8 cellular contexts compared by ENCODE assay signal in the genomic region with DNA sequence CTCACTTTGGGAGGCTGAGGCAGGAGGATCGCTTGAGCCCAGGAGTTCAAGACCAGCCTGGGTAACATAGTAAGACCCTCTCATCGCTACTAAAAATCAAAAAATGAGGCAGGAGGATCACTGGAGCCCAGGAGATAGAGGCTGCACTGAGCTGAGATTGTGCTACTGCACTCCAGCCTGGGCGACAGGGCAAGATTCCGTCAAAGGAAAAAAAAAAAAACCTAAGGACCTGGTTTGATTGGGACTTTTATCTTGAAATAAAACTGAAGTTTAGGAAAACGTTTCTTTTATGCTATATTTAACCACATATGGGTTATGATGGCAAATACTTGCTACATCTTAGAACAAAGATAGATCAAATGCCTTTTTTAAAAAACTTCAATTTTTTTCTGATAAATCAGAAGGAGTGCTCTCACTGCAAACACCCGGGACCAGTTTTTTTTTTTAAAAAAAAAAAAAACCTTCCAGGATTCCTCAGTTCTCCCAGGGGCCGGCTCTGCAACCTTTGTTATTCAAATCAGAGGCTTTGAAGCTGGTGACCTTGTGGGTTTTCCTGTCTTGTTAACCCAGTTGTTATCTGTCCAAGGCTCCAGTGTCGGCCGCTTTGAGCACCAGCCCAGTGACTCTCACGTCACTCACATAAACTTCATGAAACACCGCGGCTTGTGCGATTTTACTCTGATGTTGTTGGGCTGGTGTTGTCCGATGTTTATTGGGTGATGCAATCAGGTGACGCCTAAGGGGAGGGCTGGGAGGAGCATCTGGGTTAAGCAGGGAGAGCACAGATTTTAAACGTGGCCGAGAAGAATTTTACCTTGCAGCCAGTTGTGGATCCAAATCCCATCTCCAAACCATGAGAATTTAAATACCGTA. TPM values are rescaled to one million over a fixed set of nuclear protein-coding genes. Genes with fewer than 3 reads are reported as not detected.
DNase-seq lines count a peak whose midpoint lies in the region; ATAC-seq and TF ChIP-seq lines count a peak whose summit lies in the region.

No MANE protein-coding gene starts in this region.

- H3K27ac ChIP-seq in CD4-positive, alpha-beta memory T cell (ENCODE audit: low read depth, low read length), result no peak overlapping the region
- H3K27ac ChIP-seq in RWPE2 (ENCODE audit: poor library complexity, severe bottlenecking) (no peak overlapping the region), lower lobe of right lung (no peak overlapping the region)

- H3K9me3 Mint-ChIP-seq in CD4-positive, alpha-beta memory T cell, result no peaks in the 10 kb centered on the region

- intact Hi-C loops in CD4-positive, alpha-beta memory T cell (cut with micrococcal nuclease), result no loop called here
- intact Hi-C loops in lower lobe of right lung (cut with DNase I), result no loop called here

- POLR2A ChIA-PET in CD4-positive, alpha-beta memory T cell (lab: Charles Lee; ENCODE audit: partially characterized antibody), result no interaction called here

- DNase-seq in CD4-positive, alpha-beta memory T cell, result peak in 3 of 5 donors; percentile 16 to 67 (median 27)
- DNase-seq in HuH-7.5 (ENCODE audit: low spot score), result peak; percentile 77
- peak; percentile 75 for DNase-seq in RWPE2 (ENCODE audit: low spot score)
- peak; percentile 87 for DNase-seq in choroid plexus epithelial cell (ENCODE audit: low read depth)
- peak; percentile 55 for DNase-seq in lower lobe of right lung
- DNase-seq in stromal cell of bone marrow (ENCODE audit: low read depth), result peak; percentile 53
- no peak for DNase-seq in activated gamma-delta T cell treated with Interleukin-2 at 50 U/mL for 16 hours

- peak overlapping the region in 3 of 8 donors; percentile 1 to 64 (median 20) for H3K4me3 Mint-ChIP-seq in CD4-positive, alpha-beta memory T cell

- peak overlapping the region in 2 of 7 donors; percentile 55 to 72 for H3K27ac Mint-ChIP-seq in CD4-positive, alpha-beta memory T cell

- no peaks in the 10 kb centered on the region for H3K4me1 ChIP-seq in CD4-positive, alpha-beta memory T cell (ENCODE audit: insufficient read depth, low read length)
- H3K4me1 ChIP-seq in RWPE2 (ENCODE audit: insufficient read depth, poor library complexity, severe bottlenecking), result peaks cover 5% of the 10 kb centered on the region
- H3K4me1 ChIP-seq in lower lobe of right lung, result no peaks in the 10 kb centered on the region

- TF ChIP-seq CTCF in RWPE2 (IDR thresholded peaks at IDR 0.05; ENCODE audit: poor library complexity, severe bottlenecking), result no peak
- no peak for TF ChIP-seq CTCF in choroid plexus epithelial cell (conservative IDR thresholded peaks at IDR 0.05; ENCODE audit: low read depth, low read length)
- TF ChIP-seq CTCF in lower lobe of right lung (IDR thresholded peaks at IDR 0.05), result no peak

- no peaks in the 10 kb centered on the region for H3K9me3 ChIP-seq in CD4-positive, alpha-beta memory T cell (ENCODE audit: control insufficient read depth in 1 of 2, low read length in 2 of 2)
- H3K9me3 ChIP-seq in RWPE2 (ENCODE audit: severe bottlenecking) (no peaks in the 10 kb centered on the region), lower lobe of right lung (no peaks in the 10 kb centered on the region)

- H3K4me1 Mint-ChIP-seq in CD4-positive, alpha-beta memory T cell, result peaks cover 0 to 4% (median 0%) of the 10 kb centered on the region in 4 donors

- no peaks in the 10 kb centered on the region for H3K27me3 ChIP-seq in CD4-positive, alpha-beta memory T cell (ENCODE audit: insufficient read depth, low read length)
- H3K27me3 ChIP-seq in RWPE2 (ENCODE audit: insufficient read depth, poor library complexity, severe bottlenecking) (no peaks in the 10 kb centered on the region), lower lobe of right lung (ENCODE audit: low read depth) (no peaks in the 10 kb centered on the region)

- ATAC-seq in RWPE2 (ENCODE audit: low read depth), result peak; percentile 83
- ATAC-seq in lower lobe of right lung, result peak; percentile 63 to 73
- ATAC-seq in GM19397 (IDR thresholded peaks at IDR 0.05; ENCODE audit: unreplicated experiment), result no peak

- no peak overlapping the region for H3K4me3 ChIP-seq in CD4-positive, alpha-beta memory T cell (ENCODE audit: low read length in 2 of 2)
- no peak overlapping the region for H3K4me3 ChIP-seq in RWPE2 (ENCODE audit: severe bottlenecking)
- peak overlapping the region; percentile 37 for H3K4me3 ChIP-seq in choroid plexus epithelial cell (ENCODE audit: low read depth, low read length)
- H3K4me3 ChIP-seq in lower lobe of right lung, result no peak overlapping the region

- H3K36me3 ChIP-seq in CD4-positive, alpha-beta memory T cell (ENCODE audit: insufficient read depth, low read length), result no peaks in the 10 kb centered on the region
- H3K36me3 ChIP-seq in RWPE2 (ENCODE audit: low read depth) (no peaks in the 10 kb centered on the region), lower lobe of right lung (no peaks in the 10 kb centered on the region)

- H3K36me3 Mint-ChIP-seq in CD4-positive, alpha-beta memory T cell, result no peaks in the 10 kb centered on the region

- CTCF ChIA-PET in CD4-positive, alpha-beta memory T cell (lab: Charles Lee; ENCODE audit: partially characterized antibody), result no interaction called here

- peaks cover 1 to 2% of the 10 kb centered on the region in 2 donors for H3K27me3 Mint-ChIP-seq in CD4-positive, alpha-beta memory T cell

RNA-seq across cellular contexts. Expression of a gene that starts 10.5 kb away (rescaled TPM):
- not detected for total RNA-seq in CD4-positive, alpha-beta memory T cell
- not detected for polyA plus RNA-seq in CD4-positive, alpha-beta memory T cell
- total RNA-seq in lower lobe of right lung, result not detected

RNA-seq across cellular contexts. Expression of a gene that starts 24.7 kb away (rescaled TPM):
- not detected for total RNA-seq in CD4-positive, alpha-beta memory T cell
- not detected for polyA plus RNA-seq in CD4-positive, alpha-beta memory T cell
- total RNA-seq in lower lobe of right lung, result not detected
